22 cellular contexts compared by ENCODE assay signal in genomic region chr13:100809856-100810255, GRCh38.
A peak's percentile ranks its signal among the peaks of the same experiment; 100 is the strongest.
DNase-seq lines count a peak whose midpoint lies in the region; ATAC-seq, FAIRE-seq and TF ChIP-seq lines count a peak whose summit lies in the region.
"Had no signal": no experiment of that assay in that cellular context is flagged by ENCODE, and none has a peak within 500 bp of the region (broad histone marks: within the 10 kb centered on the region; RNA-seq: fewer than 3 reads in every experiment).

No MANE protein-coding gene starts in this region.

- ATAC-seq in GM18907 (IDR thresholded peaks at IDR 0.05; ENCODE audit: unreplicated experiment) (no peak), GM18861 (IDR thresholded peaks at IDR 0.05; ENCODE audit: unreplicated experiment) (no peak)
- ATAC-seq: GM12878, HCT116, HepG2, T-cell had no signal

- no peak for FAIRE-seq in GM12892 (lab: Jason Lieb, UNC)
- FAIRE-seq: GM12878, HepG2, RCC 7860 had no signal

- DNase-seq in COLO668 (lab: John Stamatoyannopoulos, UW; ENCODE audit: unreplicated experiment) = peak; percentile 71
- DNase-seq in COR-L47 (lab: John Stamatoyannopoulos, UW) = peak; percentile 48
- peak; percentile 11 for DNase-seq in NCI-H2171 (lab: John Stamatoyannopoulos, UW)
- DNase-seq in NCI-H774 (lab: John Stamatoyannopoulos, UW) = peak; percentile 12
- DNase-seq in GM12892 (ENCODE audit: insufficient read length) = no peak
- DNase-seq: CD4-positive, alpha-beta T cell; DND-41; GOT3; KBM-7; NCI-H1436; NCI-H2107; NCI-H446; NCI-H526; OCI-M1; SJCRH30; T-cell had no signal

- TF ChIP-seq POLR2A in GM12892 (IDR thresholded peaks at IDR 0.05; ENCODE audit: low read depth, low read length) = no peak
